Comparison of ENCODE assay signal across 1 cellular context in genomic region chr5:50655067-50655809, GRCh38.
TF ChIP-seq lines count a peak whose summit lies in the region.

No MANE protein-coding gene starts in this region.

TF ChIP-seq in K562, 482 proteins besides CTCF, POLR2A, EP300 and RAD21:
- TF ChIP-seq AFF1 (IDR thresholded peaks at IDR 0.05; ENCODE audit: low read depth in 1 of 2, partially characterized antibody in 2 of 2) (no peak), ZNF41 (CRISPR knock-in tag; conservative IDR thresholded peaks at IDR 0.05) (no peak), ZNF512 (tag; IDR thresholded peaks at IDR 0.05) (peak; percentile 73), RBFOX2 (IDR thresholded peaks at IDR 0.05; ENCODE audit: low read depth, low read length) (no peak), NONO (IDR thresholded peaks at IDR 0.05; ENCODE audit: low read depth in 2 of 2, low read length in 1 of 2) (no peak), ESRRA (IDR thresholded peaks at IDR 0.05; ENCODE audit: borderline replicate concordance, low read depth) (no peak), ZNF224 (CRISPR knock-in tag; IDR thresholded peaks at IDR 0.05) (no peak), CTBP1 (IDR thresholded peaks at IDR 0.05; ENCODE audit: borderline replicate concordance) (no peak)
